ENCODE assay signal across 8 cellular contexts in the genomic region with DNA sequence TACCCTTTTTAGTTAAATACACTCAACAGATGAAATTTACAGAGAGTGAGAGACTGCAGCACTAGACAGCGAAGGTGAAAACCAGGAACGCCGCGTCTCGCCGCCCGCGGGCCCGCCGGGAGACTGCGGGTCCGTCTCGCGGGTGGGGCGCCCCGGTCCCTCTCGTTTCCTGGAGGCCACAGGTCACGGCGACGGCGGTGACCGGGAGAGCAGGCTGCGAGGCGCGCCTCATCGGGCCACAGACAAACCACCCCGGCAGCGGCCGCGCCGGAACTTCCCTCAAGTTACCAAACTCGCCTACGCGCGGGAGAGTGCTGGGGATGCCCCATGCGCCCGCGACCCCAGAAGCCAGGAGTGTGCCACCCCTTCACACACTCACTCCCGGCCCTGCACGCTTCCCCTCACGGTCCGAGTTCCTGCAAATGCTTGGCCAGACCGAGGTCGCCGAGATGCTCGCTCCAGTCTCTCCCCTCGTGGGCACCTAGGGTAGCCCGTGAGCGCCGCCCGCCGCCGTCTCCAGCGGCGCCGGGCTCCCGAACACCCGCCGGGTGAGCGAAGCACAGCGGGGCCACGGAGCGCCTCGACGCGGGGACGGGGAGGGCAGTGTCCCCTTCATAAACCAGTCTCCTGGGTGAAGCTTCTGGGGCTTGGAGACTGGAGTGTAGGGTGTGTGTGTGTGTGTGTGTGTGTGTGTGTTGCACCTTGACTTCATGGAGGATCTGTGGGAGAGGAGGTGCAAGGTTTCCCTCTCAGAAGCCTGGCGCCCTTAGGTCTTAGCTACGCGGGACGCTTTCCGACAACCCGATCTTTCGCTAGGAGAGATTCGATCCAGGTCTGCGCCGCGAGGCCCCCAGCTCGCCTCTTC. TPM values are rescaled to one million over a fixed set of nuclear protein-coding genes. Genes with fewer than 3 reads are reported as not detected.
DNase-seq lines count a peak whose midpoint lies in the region; ATAC-seq and TF ChIP-seq lines count a peak whose summit lies in the region.

No MANE protein-coding gene starts in this region.

- H3K36me3 Mint-ChIP-seq in activated naive CD4-positive, alpha-beta T cell treated with anti-CD3 and anti-CD28 coated beads for 36 hours (ENCODE audit: low read depth): peaks cover 46% of the 10 kb centered on the region
- peaks cover 9% of the 10 kb centered on the region for H3K36me3 Mint-ChIP-seq in osteocyte (ENCODE audit: unreplicated experiment)

- intact Hi-C loops in activated naive CD4-positive, alpha-beta T cell treated with anti-CD3 and anti-CD28 coated beads for 36 hours (cut with micrococcal nuclease): loop anchor here (1.0 to 10.0 kb wide), 4 partner anchors 21 to 658 kb away; a partner anchor contains a TSS
- intact Hi-C loops in head of caudate nucleus (cut with DNase I): loop anchor here (5.0 to 10.0 kb wide), 3 partner anchors 78 to 323 kb away; no protein-coding TSS in a partner anchor
- intact Hi-C loops in testis (cut with DNase I; ENCODE audit: low total_unique reads): no loop called here

- H3K27me3 ChIP-seq in ACC112 (ENCODE audit: insufficient read depth, low read length) (peaks cover 73% of the 10 kb centered on the region), testis (no peaks in the 10 kb centered on the region)

- no peaks in the 10 kb centered on the region for H3K36me3 ChIP-seq in ACC112 (ENCODE audit: insufficient read depth, low read length)
- no peaks in the 10 kb centered on the region for H3K36me3 ChIP-seq in testis (ENCODE audit: low read depth, missing control alignments)

- DNase-seq in RPMI7951 (ENCODE audit: low read depth) (peak; percentile 51), head of caudate nucleus (peak in 41 of 42 donors; percentile 33 to 87 (median 68)), osteocyte (ENCODE audit: extremely low spot score, unreplicated experiment) (no peak), testis (peak; percentile 31)
- DNase-seq in activated naive CD4-positive, alpha-beta T cell treated with anti-CD3 and anti-CD28 coated beads for 36 hours: peak; percentile 80

- peak overlapping the region; percentile 73 for H2AFZ ChIP-seq in ACC112 (ENCODE audit: low read length, unreplicated experiment)

- TF ChIP-seq CTCF in osteocyte (IDR thresholded peaks at IDR 0.05) (peak; percentile 37), testis (IDR thresholded peaks at IDR 0.05) (no peak)

- H3K27me3 Mint-ChIP-seq in activated naive CD4-positive, alpha-beta T cell treated with anti-CD3 and anti-CD28 coated beads for 36 hours (ENCODE audit: low read depth): peaks cover 2% of the 10 kb centered on the region
- H3K27me3 Mint-ChIP-seq in osteocyte (ENCODE audit: unreplicated experiment): peaks cover 64% of the 10 kb centered on the region

- 2% methylated on average over 46 to 66 of the region's 79 CpGs for WGBS in testis, 2 donors

- no peaks in the 10 kb centered on the region for H3K9me3 Mint-ChIP-seq in activated naive CD4-positive, alpha-beta T cell treated with anti-CD3 and anti-CD28 coated beads for 36 hours
- H3K9me3 Mint-ChIP-seq in osteocyte (ENCODE audit: unreplicated experiment): no peaks in the 10 kb centered on the region

- ATAC-seq in GM19372 (IDR thresholded peaks at IDR 0.05; ENCODE audit: low read depth, unreplicated experiment): peak; percentile 29
- no peak for ATAC-seq in HG03175 (IDR thresholded peaks at IDR 0.05; ENCODE audit: unreplicated experiment)

- H3K27ac Mint-ChIP-seq in activated naive CD4-positive, alpha-beta T cell treated with anti-CD3 and anti-CD28 coated beads for 36 hours: peak overlapping the region; percentile 97
- no peak overlapping the region for H3K27ac Mint-ChIP-seq in osteocyte (ENCODE audit: unreplicated experiment)

- H3K4me3 Mint-ChIP-seq in activated naive CD4-positive, alpha-beta T cell treated with anti-CD3 and anti-CD28 coated beads for 36 hours: peak overlapping the region; percentile 86
- H3K4me3 Mint-ChIP-seq in osteocyte (ENCODE audit: unreplicated experiment): peak overlapping the region; percentile 76

- CTCF ChIA-PET in activated naive CD4-positive, alpha-beta T cell treated with anti-CD3 and anti-CD28 coated beads for 36 hours (lab: Charles Lee): interaction anchor here (0.8 to 2.8 kb wide), 11 partner anchors 10 to 355 kb away, joined by 3 to 12 read pairs (median 4); no protein-coding TSS in a partner anchor

- H3K4me1 Mint-ChIP-seq in activated naive CD4-positive, alpha-beta T cell treated with anti-CD3 and anti-CD28 coated beads for 36 hours (ENCODE audit: low read depth): peaks cover 51% of the 10 kb centered on the region
- peaks cover 8% of the 10 kb centered on the region for H3K4me1 Mint-ChIP-seq in osteocyte (ENCODE audit: unreplicated experiment)

- H3K27ac ChIP-seq in ACC112 (ENCODE audit: low read depth, low read length): no peak overlapping the region
- H3K27ac ChIP-seq in testis: peak overlapping the region; percentile 53 to 81

- H3K4me3 ChIP-seq in ACC112 (ENCODE audit: low read depth, low read length): peak overlapping the region; percentile 75
- peak overlapping the region; percentile 75 to 78 for H3K4me3 ChIP-seq in testis

- no peaks in the 10 kb centered on the region for H3K79me2 ChIP-seq in ACC112 (ENCODE audit: control insufficient read depth, insufficient read depth, low read length, unreplicated experiment)

- H3K9me3 ChIP-seq in testis: no peaks in the 10 kb centered on the region

- H3K4me1 ChIP-seq in ACC112 (ENCODE audit: control insufficient read depth, insufficient read depth, low read length, unreplicated experiment) (no peaks in the 10 kb centered on the region), testis (peaks cover 6% of the 10 kb centered on the region)

- no peak for TF ChIP-seq POLR2A in testis (IDR thresholded peaks at IDR 0.05)

RNA-seq across cellular contexts. Expression of a gene that starts 1.4 kb away (rescaled TPM):
- 1.4 and 2.0 TPM in 2 replicates for total RNA-seq in RPMI7951 (2014; rRNA removed; shearing (Covaris generic))
- total RNA-seq in activated naive CD4-positive, alpha-beta T cell treated with anti-CD3 and anti-CD28 coated beads for 36 hours: 10 to 100 TPM; 75.1 to 77.9 TPM
- 1.6 and 2.6 TPM in 2 replicates for total RNA-seq in osteocyte
- 1 to 10 TPM; 6.5 to 8.3 TPM for total RNA-seq in testis
- polyA plus RNA-seq in testis (ENCODE audit: insufficient read depth, low read depth, low replicate concordance): 5.0 TPM

Comparison
In these comparisons a context has a peak if more than half of its experiments do, and no peak if none do; other contexts are left out.
1. RNA of a gene that starts 1.4 kb away (total RNA-seq): 75.1 to 77.9 TPM in activated naive CD4-positive, alpha-beta T cell treated with anti-CD3 and anti-CD28 coated beads for 36 hours; 6.5 to 8.3 TPM in testis, 1.4 to 2.0 TPM in RPMI7951 and 1.6 to 2.6 TPM in osteocyte; every median in the first group is over 4 times any median in the second.